In the genomic region with DNA sequence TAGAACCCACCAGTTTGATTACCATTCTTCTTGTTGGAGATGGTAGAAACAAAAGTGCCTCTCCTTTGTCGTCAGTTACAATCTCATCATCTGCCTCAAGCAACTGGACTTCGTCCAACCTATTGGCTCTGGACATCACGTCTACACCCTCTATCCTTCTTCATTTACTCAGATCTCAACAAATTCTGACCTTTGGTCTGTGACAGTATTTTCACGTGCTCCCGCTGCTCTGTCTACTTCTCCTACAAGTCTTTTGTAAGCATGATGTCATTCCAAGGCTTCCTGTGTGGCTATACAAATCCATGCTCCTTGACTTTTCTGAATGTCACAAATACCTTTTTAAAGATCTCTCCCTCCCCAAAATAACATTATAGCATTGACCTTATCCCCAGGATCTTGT, we compare ENCODE assay signal across 30 cellular contexts. TPM values are rescaled to one million over a fixed set of nuclear protein-coding genes. Genes with fewer than 3 reads are reported as not detected.
DNase-seq lines count a peak whose midpoint lies in the region; ATAC-seq, FAIRE-seq and TF ChIP-seq lines count a peak whose summit lies in the region.
"Had no signal": no experiment of that assay in that cellular context is flagged by ENCODE, and none has a peak within 500 bp of the region (broad histone marks: within the 10 kb centered on the region; RNA-seq: fewer than 3 reads in every experiment).

No MANE protein-coding gene starts in this region.

- H3K9me3 ChIP-seq in left ventricle myocardium inferior (replicated peaks) (peaks cover 5% of the 10 kb centered on the region), ascending aorta (no peaks in the 10 kb centered on the region), gastroesophageal sphincter (no peaks in the 10 kb centered on the region), vagina (no peaks in the 10 kb centered on the region), suprapubic skin (no peaks in the 10 kb centered on the region)
- H3K9me3 ChIP-seq: A549, lower lobe of right lung, uterus had no signal

- peaks cover 6% of the 10 kb centered on the region for H3K4me1 ChIP-seq in left ventricle myocardium inferior
- H3K4me1 ChIP-seq in ascending aorta: no peaks in the 10 kb centered on the region
- H3K4me1 ChIP-seq in gastroesophageal sphincter: peaks cover 0 to 4% (median 0%) of the 10 kb centered on the region in 3 donors
- peaks cover 10% of the 10 kb centered on the region for H3K4me1 ChIP-seq in vagina
- H3K4me1 ChIP-seq in suprapubic skin: peaks cover 8% of the 10 kb centered on the region
- H3K4me1 ChIP-seq: A549, lower lobe of right lung, uterus had no signal

- TF ChIP-seq POLR2A in gastroesophageal sphincter (IDR thresholded peaks at IDR 0.05) (no peak), vagina (IDR thresholded peaks at IDR 0.05) (no peak), suprapubic skin (IDR thresholded peaks at IDR 0.05) (no peak)

- DNase-seq in left ventricle myocardium inferior: no peak
- no peak for DNase-seq in Right ventricle myocardium inferior (ENCODE audit: missing footprints)
- DNase-seq in ascending aorta (ENCODE audit: low spot score in 2 of 2): no peak
- DNase-seq in vagina (ENCODE audit: extremely low spot score in 2 of 2): no peak
- no peak for DNase-seq in suprapubic skin (ENCODE audit: low spot score in 2 of 2)
- DNase-seq in GM19239 (ENCODE audit: insufficient read length, low spot score): no peak
- no peak for DNase-seq in frontal cortex (ENCODE audit: low spot score in 2 of 2)
- DNase-seq: activated CD8-positive, alpha-beta memory T cell treated with anti-CD3 and anti-CD28 coated beads, Interleukin-2, amount 50 U/mL, for 48 hours; activated CD8-positive, alpha-beta T cell treated with anti-CD3 and anti-CD28 coated beads for 36 hours; activated naive CD4-positive, alpha-beta T cell treated with anti-CD3 and anti-CD28 coated beads, Interleukin-2, amount 10 ng/mL, durations not matched to agents 7 days and 5 days; H9; Karpas-422; kidney; lower lobe of right lung; NCI-H1417 treated with DMSO at 0.1 percent for 48 hours; NCI-H2029 treated with DMSO at 0.1 percent for 48 hours; NCI-H524 treated with DMSO at 0.1 percent for 48 hours; NK-92 treated with Interleukin-12 subunit alpha and Interleukin-12 subunit beta, amount 100 ng/mL, for 24 hours; SHP77 treated with DMSO at 0.1 percent for 48 hours; stimulated activated naive B cell treated with anti-CD40 and anti-IgM and Interleukin-4, amounts not matched to agents 10 μg/mL and 1 μg/mL and 100 μg/mL, for 72 hours; T-helper 9 cell; uterus had no signal

- H3K4me3 ChIP-seq in left ventricle myocardium inferior: no peak overlapping the region
- H3K4me3 ChIP-seq in ascending aorta: no peak overlapping the region
- no peak overlapping the region for H3K4me3 ChIP-seq in gastroesophageal sphincter
- no peak overlapping the region for H3K4me3 ChIP-seq in vagina
- H3K4me3 ChIP-seq in suprapubic skin: no peak overlapping the region
- H3K4me3 ChIP-seq: A549, lower lobe of right lung, skin epidermis, uterus had no signal

- peak overlapping the region; percentile 49 for H3K27ac ChIP-seq in left ventricle myocardium inferior (replicated peaks)
- H3K27ac ChIP-seq in ascending aorta: peak overlapping the region; percentile 25 to 33
- H3K27ac ChIP-seq in gastroesophageal sphincter: peak overlapping the region in 3 of 4 donors; percentile 47 to 54 (median 53)
- peak overlapping the region; percentile 33 for H3K27ac ChIP-seq in vagina
- H3K27ac ChIP-seq in suprapubic skin: no peak overlapping the region
- H3K27ac ChIP-seq: A549, brain microvascular endothelial cell, lower lobe of right lung had no signal

- FAIRE-seq in GM19239 (lab: Jason Lieb, UNC) (no peak), frontal cortex (lab: Jason Lieb, UNC) (no peak)
- FAIRE-seq: A549, GM12891, kidney had no signal

- WGBS in gastroesophageal sphincter (ENCODE audit: low coverage in 1 of 2), 2 donors: 68 to 73% methylated on average over 4 to 5 of the region's 5 CpGs
- 69% methylated on average over 5 of the region's 5 CpGs for WGBS in suprapubic skin

- no peaks in the 10 kb centered on the region for H3K27me3 ChIP-seq in left ventricle myocardium inferior (ENCODE audit: low read depth)
- H3K27me3 ChIP-seq in ascending aorta: no peaks in the 10 kb centered on the region
- no peaks in the 10 kb centered on the region for H3K27me3 ChIP-seq in gastroesophageal sphincter
- H3K27me3 ChIP-seq in vagina: no peaks in the 10 kb centered on the region
- no peaks in the 10 kb centered on the region for H3K27me3 ChIP-seq in suprapubic skin
- H3K27me3 ChIP-seq: brain microvascular endothelial cell, uterus had no signal

- no peak for ATAC-seq in Right ventricle myocardium inferior
- ATAC-seq in gastroesophageal sphincter: no peak
- ATAC-seq: A549; activated CD8-positive, alpha-beta T cell treated with anti-CD3 and anti-CD28 coated beads for 36 hours; stimulated activated naive B cell treated with anti-CD40 and anti-IgM and Interleukin-4, amounts not matched to agents 10 μg/mL and 1 μg/mL and 100 μg/mL, for 72 hours had no signal

- no peaks in the 10 kb centered on the region for H3K36me3 ChIP-seq in left ventricle myocardium inferior
- no peaks in the 10 kb centered on the region for H3K36me3 ChIP-seq in ascending aorta
- no peaks in the 10 kb centered on the region for H3K36me3 ChIP-seq in gastroesophageal sphincter
- H3K36me3 ChIP-seq in vagina: no peaks in the 10 kb centered on the region
- H3K36me3 ChIP-seq in suprapubic skin: no peaks in the 10 kb centered on the region
- H3K36me3 ChIP-seq: brain microvascular endothelial cell, lower lobe of right lung, uterus had no signal

- TF ChIP-seq EP300 in gastroesophageal sphincter (IDR thresholded peaks at IDR 0.05) (no peak), suprapubic skin (IDR thresholded peaks at IDR 0.05) (no peak)

- intact Hi-C loops in left ventricle myocardium inferior (cut with micrococcal nuclease) (no loop called here), Right ventricle myocardium inferior (cut with DNase I) (no loop called here), ascending aorta (cut with DNase I) (no loop called here), vagina (cut with DNase I) (no loop called here)

- TF ChIP-seq CTCF in left ventricle myocardium inferior (IDR thresholded peaks at IDR 0.05; ENCODE audit: borderline replicate concordance): no peak
- no peak for TF ChIP-seq CTCF in ascending aorta (IDR thresholded peaks at IDR 0.05)
- TF ChIP-seq CTCF in gastroesophageal sphincter (IDR thresholded peaks at IDR 0.05): no peak
- TF ChIP-seq CTCF in vagina (IDR thresholded peaks at IDR 0.05): no peak
- TF ChIP-seq CTCF in suprapubic skin (IDR thresholded peaks at IDR 0.05): no peak

RNA-seq across cellular contexts. Expression of a gene that starts 43.0 kb away (rescaled TPM):
- total RNA-seq in left ventricle myocardium inferior: 7.8 TPM
- 8.4 TPM for total RNA-seq in Right ventricle myocardium inferior
- total RNA-seq in ascending aorta: 38.4 TPM
- 10 to 100 TPM; 34.4 to 62.4 (median 54.9) TPM for total RNA-seq in gastroesophageal sphincter
- 83.2 TPM for total RNA-seq in vagina
- 10 to 100 TPM in 2 of 4 donors, 1 to 10 TPM in 2; 6.4 to 20.6 (median 14.5) TPM for total RNA-seq in suprapubic skin
- total RNA-seq in frontal cortex: 36.7 TPM
- total RNA-seq: activated CD8-positive, alpha-beta T cell treated with anti-CD3 and anti-CD28 coated beads for 36 hours; activated T-helper 1 cell treated with anti-CD3 and anti-CD28 coated beads, Interleukin-12 subunit alpha, Interleukin-12 subunit beta, Interleukin-2, Interleukin-4 antibody, amounts not matched to agents 30 ng/mL and 10 ng/mL and 1 ng/mL, durations not matched to agents 14 hours and 24 hours and 36 hours; B cell; pulmonary artery endothelial cell had no signal
